ENCODE assay signal across 8 cellular contexts in genomic region chr4:184649026-184649970, GRCh38. TPM values are rescaled to one million over a fixed set of nuclear protein-coding genes. Genes with fewer than 3 reads are reported as not detected.
DNase-seq lines count a peak whose midpoint lies in the region; ATAC-seq and TF ChIP-seq lines count a peak whose summit lies in the region.

Gene CASP3, minus strand, starts transcription at chr4:184649447. Its CDS starts 10,994 bp downstream, at chr4:184638453.
Gene PRIMPOL, plus strand, starts transcription at chr4:184649738. Its CDS starts 7,403 bp downstream, at chr4:184657141.

- intact Hi-C loops in dendritic cell treated with granulocyte-macrophage colony-stimulating factor and Interleukin-4, amounts not matched to agents 40 ng/mL and 50 ng/mL, for 4 days (cut with micrococcal nuclease), result loop anchor here (1.0 to 5.0 kb wide), 4 partner anchors 33 to 382 kb away; partner anchors contain the start of genes CENPU and IRF2
- intact Hi-C loops in lower leg skin (cut with DNase I; ENCODE audit: low total_unique reads), result no loop called here

- peaks cover 11% of the 10 kb centered on the region for H3K36me3 ChIP-seq in CD4-positive, CD25-positive, alpha-beta regulatory T cell (ENCODE audit: control insufficient read depth, insufficient read depth, low read length)

- no peaks in the 10 kb centered on the region for H3K27me3 ChIP-seq in CD4-positive, CD25-positive, alpha-beta regulatory T cell (ENCODE audit: control insufficient read depth, insufficient read depth, low read length)

- H3K27ac Mint-ChIP-seq in CD4-positive, CD25-positive, alpha-beta regulatory T cell, result peak within 1 kb of the TSS; percentile 82 to 94 (median 94)
- H3K27ac Mint-ChIP-seq in dendritic cell treated with granulocyte-macrophage colony-stimulating factor and Interleukin-4, amounts not matched to agents 40 ng/mL and 50 ng/mL, for 4 days, result peak within 1 kb of the TSS; percentile 90

- TF ChIP-seq POLR2A in lower leg skin (IDR thresholded peaks at IDR 0.05), result peak in 1 of 2 donors; percentile 67

- H3K4me3 Mint-ChIP-seq in CD4-positive, CD25-positive, alpha-beta regulatory T cell, result peak within 1 kb of the TSS; percentile 94 to 97 (median 94)
- peak within 1 kb of the TSS; percentile 87 for H3K4me3 Mint-ChIP-seq in dendritic cell treated with granulocyte-macrophage colony-stimulating factor and Interleukin-4, amounts not matched to agents 40 ng/mL and 50 ng/mL, for 4 days

- no peaks in the 10 kb centered on the region for H3K9me3 Mint-ChIP-seq in CD4-positive, CD25-positive, alpha-beta regulatory T cell
- no peaks in the 10 kb centered on the region for H3K9me3 Mint-ChIP-seq in dendritic cell treated with granulocyte-macrophage colony-stimulating factor and Interleukin-4, amounts not matched to agents 40 ng/mL and 50 ng/mL, for 4 days

- peak; percentile 92 to 95 (median 95) for DNase-seq in CD4-positive, CD25-positive, alpha-beta regulatory T cell
- peak; percentile 79 for DNase-seq in NCI-H774 (lab: John Stamatoyannopoulos, UW)
- DNase-seq in activated CD4-positive, alpha-beta T cell treated with anti-CD3 and anti-CD28 coated beads, Interleukin-2, amount 50 U/mL, for 4 hours, result peak; percentile 91 to 92
- peak; percentile 94 to 99 for DNase-seq in lower leg skin (ENCODE audit: low spot score in 2 of 2)
- peak; percentile 94 to 96 for DNase-seq in stimulated activated CD4-positive, alpha-beta T cell treated with anti-CD3 and anti-CD28 coated beads, Interleukin-4, amount 100 ng/mL, for 4 hours

- no peaks in the 10 kb centered on the region for H3K9me3 ChIP-seq in CD4-positive, CD25-positive, alpha-beta regulatory T cell (ENCODE audit: control insufficient read depth in 2 of 2, low read length in 2 of 2)

- TF ChIP-seq CTCF in lower leg skin (IDR thresholded peaks at IDR 0.05), result peak in 1 of 3 donors; percentile 41

- WGBS in lower leg skin, 2 donors, result 0 to 2% methylated on average over 31 to 46 of the region's 90 CpGs

- H3K36me3 Mint-ChIP-seq in CD4-positive, CD25-positive, alpha-beta regulatory T cell, result peaks cover 26% of the 10 kb centered on the region
- peaks cover 47% of the 10 kb centered on the region for H3K36me3 Mint-ChIP-seq in dendritic cell treated with granulocyte-macrophage colony-stimulating factor and Interleukin-4, amounts not matched to agents 40 ng/mL and 50 ng/mL, for 4 days (ENCODE audit: low read depth)

- H3K27ac ChIP-seq in CD4-positive, CD25-positive, alpha-beta regulatory T cell (ENCODE audit: insufficient read depth, low read length, poor library complexity, severe bottlenecking), result peak within 1 kb of the TSS; percentile 84

- peak; percentile 91 to 94 for ATAC-seq in CD4-positive, CD25-positive, alpha-beta regulatory T cell (ENCODE audit: low read depth in 2 of 2)
- ATAC-seq in GM19438 (IDR thresholded peaks at IDR 0.05; ENCODE audit: low read depth, unreplicated experiment) (peak; percentile 77), HG03571 (IDR thresholded peaks at IDR 0.05; ENCODE audit: unreplicated experiment) (peak; percentile 85)

- no peaks in the 10 kb centered on the region for H3K27me3 Mint-ChIP-seq in CD4-positive, CD25-positive, alpha-beta regulatory T cell
- no peaks in the 10 kb centered on the region for H3K27me3 Mint-ChIP-seq in dendritic cell treated with granulocyte-macrophage colony-stimulating factor and Interleukin-4, amounts not matched to agents 40 ng/mL and 50 ng/mL, for 4 days

- H3K4me3 ChIP-seq in CD4-positive, CD25-positive, alpha-beta regulatory T cell (ENCODE audit: low read depth, low read length), result peak within 1 kb of the TSS; percentile 89
- peak within 1 kb of the TSS; percentile 63 for H3K4me3 ChIP-seq in lower leg skin (ENCODE audit: low read depth, poor library complexity, severe bottlenecking)

- peaks cover 28 to 61% (median 43%) of the 10 kb centered on the region in 4 donors for H3K4me1 Mint-ChIP-seq in CD4-positive, CD25-positive, alpha-beta regulatory T cell
- peaks cover 40% of the 10 kb centered on the region for H3K4me1 Mint-ChIP-seq in dendritic cell treated with granulocyte-macrophage colony-stimulating factor and Interleukin-4, amounts not matched to agents 40 ng/mL and 50 ng/mL, for 4 days (ENCODE audit: low read depth)

- peaks cover 46% of the 10 kb centered on the region for H3K4me1 ChIP-seq in CD4-positive, CD25-positive, alpha-beta regulatory T cell (ENCODE audit: control insufficient read depth, insufficient read depth, low read length, poor library complexity, severe bottlenecking)

RNA-seq across cellular contexts. Expression of gene CASP3, which starts in this region (rescaled TPM):
- 26.1 TPM for total RNA-seq in CD4-positive, CD25-positive, alpha-beta regulatory T cell
- polyA plus RNA-seq in CD4-positive, CD25-positive, alpha-beta regulatory T cell, result 10 to 100 TPM; 11.5 to 19.3 (median 13.0) TPM
- 10 to 100 TPM; 10.2 to 18.4 (median 14.8) TPM for total RNA-seq in lower leg skin

RNA-seq across cellular contexts. Expression of gene PRIMPOL, which starts in this region (rescaled TPM):
- 10.1 TPM for total RNA-seq in CD4-positive, CD25-positive, alpha-beta regulatory T cell
- 10 to 100 TPM; 11.4 to 20.1 (median 17.0) TPM for polyA plus RNA-seq in CD4-positive, CD25-positive, alpha-beta regulatory T cell
- 10 to 100 TPM; 12.1 to 23.2 (median 13.4) TPM for total RNA-seq in lower leg skin

Comparison
In these comparisons a context has a peak if more than half of its experiments do, and no peak if none do; other contexts are left out.
1. Peak in every context shown above with its lines: DNase-seq, ATAC-seq, H3K4me3 ChIP-seq and H3K27ac ChIP-seq.